Comparison of ENCODE assay signal across 14 cellular contexts in the genomic region with DNA sequence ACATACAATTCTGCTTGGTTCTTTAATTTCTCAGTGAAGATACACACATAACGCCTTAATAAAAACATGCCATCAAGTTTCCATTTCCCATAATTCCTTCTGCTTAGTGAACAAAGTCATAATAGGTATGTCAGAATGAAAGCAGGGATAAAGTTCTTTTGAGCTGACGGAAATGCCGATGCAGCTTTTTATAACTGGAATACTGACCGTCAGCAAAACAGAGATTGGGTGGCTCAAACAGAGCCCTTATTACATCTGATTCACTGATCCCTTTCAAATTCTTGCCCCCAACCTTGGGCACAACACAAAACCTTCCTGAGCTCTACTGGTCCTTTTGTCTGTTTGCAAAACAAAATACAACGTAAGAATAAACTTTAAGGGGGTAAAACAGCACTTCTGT.
A peak's percentile ranks its signal among the peaks of the same experiment; 100 is the strongest.
DNase-seq lines count a peak whose midpoint lies in the region; TF ChIP-seq lines count a peak whose summit lies in the region.
"Had no signal": no experiment of that assay in that cellular context is flagged by ENCODE, and none has a peak within 500 bp of the region (broad histone marks: within the 10 kb centered on the region; RNA-seq: fewer than 3 reads in every experiment).

No MANE protein-coding gene starts in this region.

- H3K27me3 ChIP-seq in liver (ENCODE audit: control insufficient read depth in 4 of 4, insufficient read depth in 4 of 4, low read length in 3 of 4) (no peaks in the 10 kb centered on the region), esophagus squamous epithelium (no peaks in the 10 kb centered on the region), BE2C (no peaks in the 10 kb centered on the region)

- DNase-seq in HFFc6 (no peak), caudate nucleus (lab: John Stamatoyannopoulos, UW) (no peak), renal cortical epithelial cell (ENCODE audit: low read depth) (peak; percentile 24), esophagus squamous epithelium (lab: John Stamatoyannopoulos, UW) (no peak), BE2C (no peak), SKM-1 (lab: John Stamatoyannopoulos, UW; ENCODE audit: unreplicated experiment) (no peak)
- no peak for DNase-seq in activated naive CD4-positive, alpha-beta T cell treated with anti-CD3 and anti-CD28 coated beads, Interleukin-2, amount 10 ng/mL, durations not matched to agents 7 days and 5 days
- DNase-seq: activated CD4-positive, alpha-beta T cell treated with anti-CD3 and anti-CD28 coated beads for 1 hour; activated T-cell treated with anti-CD3 and anti-CD28 coated beads, Interleukin-2, amount 50 U/mL, for 72 hours; right cardiac atrium had no signal

- peak; percentile 23 to 28 for TF ChIP-seq RAD21 in liver (IDR thresholded peaks at IDR 0.05)

- H3K36me3 ChIP-seq in liver (ENCODE audit: control insufficient read depth in 4 of 4, insufficient read depth in 3 of 4, low read depth in 1 of 4, low read length in 3 of 4) (no peaks in the 10 kb centered on the region), esophagus squamous epithelium (no peaks in the 10 kb centered on the region), BE2C (no peaks in the 10 kb centered on the region)

- no peak overlapping the region for H3K4me3 Mint-ChIP-seq in HFFc6
- no peak overlapping the region for H3K4me3 Mint-ChIP-seq in activated naive CD4-positive, alpha-beta T cell treated with anti-CD3 and anti-CD28 coated beads, Interleukin-2, amount 10 ng/mL, durations not matched to agents 7 days and 5 days
- H3K4me3 Mint-ChIP-seq: activated naive CD4-positive, alpha-beta T cell treated with anti-CD3 and anti-CD28 coated beads, Interleukin-2, amount 50 U/mL, for 24 hours; activated T-cell treated with anti-CD3 and anti-CD28 coated beads, Interleukin-2, amount 50 U/mL, for 72 hours; stimulated activated effector memory CD8-positive, alpha-beta T cell treated with anti-CD3 and anti-CD28 coated beads, Interleukin-12 subunit alpha, Interleukin-12 subunit beta, amount 100 ng/mL, for 72 hours had no signal

- H3K27me3 Mint-ChIP-seq in HFFc6 (ENCODE audit: insufficient read depth): peaks cover 9% of the 10 kb centered on the region; the same call in 1 of the 2 replicates
- no peaks in the 10 kb centered on the region for H3K27me3 Mint-ChIP-seq in activated naive CD4-positive, alpha-beta T cell treated with anti-CD3 and anti-CD28 coated beads, Interleukin-2, amount 10 ng/mL, durations not matched to agents 7 days and 5 days
- H3K27me3 Mint-ChIP-seq: activated naive CD4-positive, alpha-beta T cell treated with anti-CD3 and anti-CD28 coated beads, Interleukin-2, amount 50 U/mL, for 24 hours had no signal

- no peaks in the 10 kb centered on the region for H3K9me3 Mint-ChIP-seq in HFFc6
- H3K9me3 Mint-ChIP-seq in activated naive CD4-positive, alpha-beta T cell treated with anti-CD3 and anti-CD28 coated beads, Interleukin-2, amount 10 ng/mL, durations not matched to agents 7 days and 5 days: no peaks in the 10 kb centered on the region

- intact Hi-C loops in esophagus squamous epithelium (cut with DNase I): no loop called here

- H3K27ac Mint-ChIP-seq in HFFc6: peak overlapping the region; percentile 14; the same call in 1 of the 2 replicates
- H3K27ac Mint-ChIP-seq in activated naive CD4-positive, alpha-beta T cell treated with anti-CD3 and anti-CD28 coated beads, Interleukin-2, amount 10 ng/mL, durations not matched to agents 7 days and 5 days: no peak overlapping the region
- H3K27ac Mint-ChIP-seq: activated naive CD4-positive, alpha-beta T cell treated with anti-CD3 and anti-CD28 coated beads, Interleukin-2, amount 50 U/mL, for 24 hours; activated T-cell treated with anti-CD3 and anti-CD28 coated beads, Interleukin-2, amount 50 U/mL, for 72 hours; stimulated activated effector memory CD8-positive, alpha-beta T cell treated with anti-CD3 and anti-CD28 coated beads, Interleukin-12 subunit alpha, Interleukin-12 subunit beta, amount 100 ng/mL, for 72 hours had no signal

- no peak overlapping the region for H3K9ac ChIP-seq in liver (ENCODE audit: low read depth in 1 of 2, low read length in 2 of 2)

- H3K4me3 ChIP-seq in liver (ENCODE audit: low read depth in 1 of 3, low read length in 3 of 3) (peak overlapping the region in 2 of 3 donors; percentile 19 to 34), esophagus squamous epithelium (no peak overlapping the region), BE2C (ENCODE audit: low read depth, low read length) (no peak overlapping the region)

- CTCF ChIA-PET in activated naive CD4-positive, alpha-beta T cell treated with anti-CD3 and anti-CD28 coated beads, Interleukin-2, amount 10 ng/mL, durations not matched to agents 7 days and 5 days (lab: Charles Lee): no interaction called here

- H3K9me3 ChIP-seq in liver (ENCODE audit: control insufficient read depth in 4 of 4, low read length in 3 of 4) (no peaks in the 10 kb centered on the region), esophagus squamous epithelium (no peaks in the 10 kb centered on the region), BE2C (no peaks in the 10 kb centered on the region)

- 21% methylated on average over 5 of the region's 5 CpGs for WGBS in liver
- 79 to 80% methylated on average over 5 of the region's 5 CpGs for WGBS in esophagus squamous epithelium, 2 donors

- TF ChIP-seq POLR2A in esophagus squamous epithelium (IDR thresholded peaks at IDR 0.05): no peak

- peaks cover 23% of the 10 kb centered on the region for H3K36me3 Mint-ChIP-seq in HFFc6 (ENCODE audit: low read depth)
- no peaks in the 10 kb centered on the region for H3K36me3 Mint-ChIP-seq in activated naive CD4-positive, alpha-beta T cell treated with anti-CD3 and anti-CD28 coated beads, Interleukin-2, amount 10 ng/mL, durations not matched to agents 7 days and 5 days
- H3K36me3 Mint-ChIP-seq: activated naive CD4-positive, alpha-beta T cell treated with anti-CD3 and anti-CD28 coated beads, Interleukin-2, amount 50 U/mL, for 24 hours; stimulated activated effector memory CD8-positive, alpha-beta T cell treated with anti-CD3 and anti-CD28 coated beads, Interleukin-12 subunit alpha, Interleukin-12 subunit beta, amount 100 ng/mL, for 72 hours had no signal

- H3K4me1 Mint-ChIP-seq in HFFc6 (ENCODE audit: low read depth): peaks cover 83% of the 10 kb centered on the region
- H3K4me1 Mint-ChIP-seq in activated naive CD4-positive, alpha-beta T cell treated with anti-CD3 and anti-CD28 coated beads, Interleukin-2, amount 10 ng/mL, durations not matched to agents 7 days and 5 days: no peaks in the 10 kb centered on the region
- H3K4me1 Mint-ChIP-seq: activated naive CD4-positive, alpha-beta T cell treated with anti-CD3 and anti-CD28 coated beads, Interleukin-2, amount 50 U/mL, for 24 hours; stimulated activated effector memory CD8-positive, alpha-beta T cell treated with anti-CD3 and anti-CD28 coated beads, Interleukin-12 subunit alpha, Interleukin-12 subunit beta, amount 100 ng/mL, for 72 hours had no signal

- H3K27ac ChIP-seq in caudate nucleus (ENCODE audit: low read depth, low read length): peak overlapping the region; percentile 53
- peak overlapping the region; percentile 6 to 63 for H3K27ac ChIP-seq in liver (ENCODE audit: low read depth in 1 of 2, low read length in 2 of 2)
- no peak overlapping the region for H3K27ac ChIP-seq in esophagus squamous epithelium
- H3K27ac ChIP-seq: C4-2B had no signal

- no peak for TF ChIP-seq CTCF in HFFc6 (IDR thresholded peaks at IDR 0.05)
- TF ChIP-seq CTCF in liver (IDR thresholded peaks at IDR 0.05; ENCODE audit: low read depth, low read length, missing input control): no peak
- TF ChIP-seq CTCF in esophagus squamous epithelium (IDR thresholded peaks at IDR 0.05): no peak
- no peak for TF ChIP-seq CTCF in BE2C (IDR thresholded peaks at IDR 0.05; ENCODE audit: low read depth, low read length)

- H3K4me1 ChIP-seq in liver (ENCODE audit: control insufficient read depth in 4 of 4, insufficient read depth in 4 of 4, low read length in 3 of 4): peaks cover 0 to 28% (median 4%) of the 10 kb centered on the region in 4 donors
- H3K4me1 ChIP-seq in esophagus squamous epithelium: no peaks in the 10 kb centered on the region
- H3K4me1 ChIP-seq in BE2C: no peaks in the 10 kb centered on the region; the same call in 1 of the 2 replicates

TF ChIP-seq in liver, 16 proteins besides CTCF, POLR2A, EP300 and RAD21:
- TF ChIP-seq HNF4A (conservative IDR thresholded peaks at IDR 0.05) (peak; percentile 40 to 42), YY1 (IDR thresholded peaks at IDR 0.05) (peak; percentile 46), NR2F2 (IDR thresholded peaks at IDR 0.05) (no peak), SP1 (IDR thresholded peaks at IDR 0.05) (peak; percentile 22), HNF4G (IDR thresholded peaks at IDR 0.05) (no peak), EGR1 (IDR thresholded peaks at IDR 0.05; ENCODE audit: low read depth in 2 of 2) (peak in 1 of 2 donors; percentile 26), RXRA (IDR thresholded peaks at IDR 0.05) (peak in 1 of 2 donors; percentile 16)

Comparison
In these comparisons a context has a peak if more than half of its experiments do, and no peak if none do; other contexts are left out.
1. H3K27ac ChIP-seq: peak in caudate nucleus (single experiment) and liver (2 of 2); none in esophagus squamous epithelium (0 of 4).
2. H3K4me3 ChIP-seq: peak in liver (2 of 3); none in esophagus squamous epithelium (0 of 4) and BE2C (single experiment).